13 cellular contexts compared by ENCODE assay signal in genomic region chr9:36327903-36328302, GRCh38.
DNase-seq lines count a peak whose midpoint lies in the region; ATAC-seq and TF ChIP-seq lines count a peak whose summit lies in the region.
"Had no signal": no experiment of that assay in that cellular context is flagged by ENCODE, and none has a peak within 500 bp of the region (broad histone marks: within the 10 kb centered on the region; RNA-seq: fewer than 3 reads in every experiment).

No MANE protein-coding gene starts in this region.

- H4K20me1 ChIP-seq in SK-N-SH (ENCODE audit: insufficient read depth): peaks cover 4% of the 10 kb centered on the region; the same call in 1 of the 2 replicates
- no peaks in the 10 kb centered on the region for H4K20me1 ChIP-seq in osteoblast (ENCODE audit: insufficient read depth, low read length)

- H3K9me2 ChIP-seq in SK-N-SH: no peaks in the 10 kb centered on the region

- H3K4me2 ChIP-seq in SK-N-SH: no peak overlapping the region
- H3K4me2 ChIP-seq in osteoblast (ENCODE audit: insufficient read depth, low read length): no peak overlapping the region

- H3K36me3 Mint-ChIP-seq in activated CD4-positive, alpha-beta memory T cell treated with anti-CD3 and anti-CD28 coated beads, Interleukin-2, amount 10 ng/mL, durations not matched to agents 7 days and 5 days (ENCODE audit: low read depth): no peaks in the 10 kb centered on the region
- no peaks in the 10 kb centered on the region for H3K36me3 Mint-ChIP-seq in natural killer cell
- H3K36me3 Mint-ChIP-seq: CD14-positive monocyte had no signal

- POLR2A ChIA-PET in SK-N-SH (lab: Yijun Ruan, JAX): no interaction called here
- POLR2A ChIA-PET in activated CD4-positive, alpha-beta memory T cell treated with anti-CD3 and anti-CD28 coated beads, Interleukin-2, amount 10 ng/mL, durations not matched to agents 7 days and 5 days (lab: Charles Lee): interaction anchor here (0.8 to 2.4 kb wide), 3 partner anchors 9 to 137 kb away, joined by 3 to 15 read pairs (median 9); partner anchors contain the start of genes CLTA and GNE

- H3K27ac Mint-ChIP-seq in activated CD4-positive, alpha-beta memory T cell treated with anti-CD3 and anti-CD28 coated beads, Interleukin-2, amount 10 ng/mL, durations not matched to agents 7 days and 5 days: no peak overlapping the region
- no peak overlapping the region for H3K27ac Mint-ChIP-seq in natural killer cell
- H3K27ac Mint-ChIP-seq: activated T-helper 1 cell treated with anti-CD3 and anti-CD28 coated beads, Interleukin-12 subunit alpha, Interleukin-12 subunit beta, Interleukin-2, Interleukin-4 antibody, amounts not matched to agents 30 ng/mL and 10 ng/mL and 1 ng/mL, durations not matched to agents 14 hours and 24 hours and 36 hours had no signal

- peaks cover 26% of the 10 kb centered on the region for H3F3A ChIP-seq in SK-N-SH (replicated peaks; ENCODE audit: insufficient read depth)

- TF ChIP-seq CTCF in SK-N-SH (IDR thresholded peaks at IDR 0.05) (no peak), fibroblast of mammary gland (conservative IDR thresholded peaks at IDR 0.05; ENCODE audit: control insufficient read depth, insufficient read depth, low read depth, low read length) (no peak), osteoblast (IDR thresholded peaks at IDR 0.05; ENCODE audit: extremely low read depth, low read depth, low read length) (no peak), natural killer cell (IDR thresholded peaks at IDR 0.05) (no peak)

- no peak for TF ChIP-seq EP300 in SK-N-SH (IDR thresholded peaks at IDR 0.05; ENCODE audit: borderline replicate concordance in 1 of 2, low read depth in 1 of 2, low read length in 1 of 2)

- CTCF ChIA-PET in SK-N-SH (lab: Yijun Ruan, JAX): interaction anchor here (1.0 to 4.6 kb wide), 14 partner anchors 10 to 373 kb away, joined by 3 to 83 read pairs (median 5); no protein-coding TSS in a partner anchor
- CTCF ChIA-PET in activated CD4-positive, alpha-beta memory T cell treated with anti-CD3 and anti-CD28 coated beads, Interleukin-2, amount 10 ng/mL, durations not matched to agents 7 days and 5 days (lab: Charles Lee): interaction anchor here (0.6 to 4.4 kb wide), 12 partner anchors 9 to 226 kb away, joined by 3 to 42 read pairs (median 7); partner anchors contain the start of genes CLTA and GNE

- H3K4me1 ChIP-seq in SK-N-SH (ENCODE audit: control insufficient read depth in 1 of 2, insufficient read depth in 2 of 2, low read depth in 1 of 2, low read length in 1 of 2) (no peaks in the 10 kb centered on the region; a peak in 2 of 4 replicates), osteoblast (ENCODE audit: insufficient read depth, low read length) (peaks cover 18% of the 10 kb centered on the region)

- DNase-seq in ELR (ENCODE audit: low read depth) (peak; percentile 56), SK-N-SH (no peak), fibroblast of mammary gland (ENCODE audit: low read depth) (peak; percentile 51), osteoblast (ENCODE audit: insufficient read length, low spot score, missing footprints) (peak; percentile 83), UCSD-AML1 (lab: John Stamatoyannopoulos, UW; ENCODE audit: unreplicated experiment) (no peak), natural killer cell (no peak), KG1 (lab: John Stamatoyannopoulos, UW) (no peak)
- no peak for DNase-seq in activated CD4-positive, alpha-beta memory T cell treated with anti-CD3 and anti-CD28 coated beads, Interleukin-2, amount 10 ng/mL, durations not matched to agents 7 days and 5 days
- DNase-seq: NCI-H345, right cardiac atrium, Right ventricle myocardium superior had no signal

- ATAC-seq in natural killer cell: no peak

- H3K9me3 Mint-ChIP-seq in activated CD4-positive, alpha-beta memory T cell treated with anti-CD3 and anti-CD28 coated beads, Interleukin-2, amount 10 ng/mL, durations not matched to agents 7 days and 5 days: no peaks in the 10 kb centered on the region
- H3K9me3 Mint-ChIP-seq in natural killer cell: no peaks in the 10 kb centered on the region
- H3K9me3 Mint-ChIP-seq: activated T-helper 1 cell treated with anti-CD3 and anti-CD28 coated beads, Interleukin-12 subunit alpha, Interleukin-12 subunit beta, Interleukin-2, Interleukin-4 antibody, amounts not matched to agents 30 ng/mL and 10 ng/mL and 1 ng/mL, durations not matched to agents 14 hours and 24 hours and 36 hours had no signal

- H3K9ac ChIP-seq in SK-N-SH: no peak overlapping the region

- H3K27ac ChIP-seq in SK-N-SH (ENCODE audit: low read depth in 2 of 2, low read length in 1 of 2): 0 out of 4 replicates have a peak overlapping the region, but pooled peaks of 1 of the 2 experiments have one; percentile 28
- no peak overlapping the region for H3K27ac ChIP-seq in osteoblast (ENCODE audit: low read depth, low read length)

- peaks cover 9% of the 10 kb centered on the region for H3K4me1 Mint-ChIP-seq in activated CD4-positive, alpha-beta memory T cell treated with anti-CD3 and anti-CD28 coated beads, Interleukin-2, amount 10 ng/mL, durations not matched to agents 7 days and 5 days
- no peaks in the 10 kb centered on the region for H3K4me1 Mint-ChIP-seq in natural killer cell

- H3K79me2 ChIP-seq in SK-N-SH (ENCODE audit: insufficient read depth) (no peaks in the 10 kb centered on the region), osteoblast (ENCODE audit: insufficient read depth, low read length) (no peaks in the 10 kb centered on the region)

- H3K36me3 ChIP-seq in SK-N-SH (replicated peaks in 1 of 2; ENCODE audit: control insufficient read depth in 1 of 2, insufficient read depth in 2 of 2, low read length in 1 of 2): no peaks in the 10 kb centered on the region
- no peaks in the 10 kb centered on the region for H3K36me3 ChIP-seq in osteoblast (ENCODE audit: insufficient read depth, low read length)

- H3K4me3 Mint-ChIP-seq in activated CD4-positive, alpha-beta memory T cell treated with anti-CD3 and anti-CD28 coated beads, Interleukin-2, amount 10 ng/mL, durations not matched to agents 7 days and 5 days: no peak overlapping the region
- no peak overlapping the region for H3K4me3 Mint-ChIP-seq in natural killer cell
- H3K4me3 Mint-ChIP-seq: activated T-helper 1 cell treated with anti-CD3 and anti-CD28 coated beads, Interleukin-12 subunit alpha, Interleukin-12 subunit beta, Interleukin-2, Interleukin-4 antibody, amounts not matched to agents 30 ng/mL and 10 ng/mL and 1 ng/mL, durations not matched to agents 14 hours and 24 hours and 36 hours; CD14-positive monocyte had no signal

- no peaks in the 10 kb centered on the region for H3K27me3 Mint-ChIP-seq in activated CD4-positive, alpha-beta memory T cell treated with anti-CD3 and anti-CD28 coated beads, Interleukin-2, amount 10 ng/mL, durations not matched to agents 7 days and 5 days
- no peaks in the 10 kb centered on the region for H3K27me3 Mint-ChIP-seq in natural killer cell (ENCODE audit: low read depth in 2 of 2)

- no peak for TF ChIP-seq RAD21 in SK-N-SH (IDR thresholded peaks at IDR 0.05; ENCODE audit: low read length)

- H3K9me3 ChIP-seq in SK-N-SH: no peaks in the 10 kb centered on the region
- no peaks in the 10 kb centered on the region for H3K9me3 ChIP-seq in osteoblast (ENCODE audit: low read depth, low read length)

- H3K4me3 ChIP-seq in SK-N-SH (ENCODE audit: low read depth in 2 of 2, low read length in 1 of 2) (no peak overlapping the region), fibroblast of mammary gland (ENCODE audit: control insufficient read depth, low read depth, low read length) (no peak overlapping the region), osteoblast (ENCODE audit: insufficient read depth, low read length) (no peak overlapping the region)

- WGBS in SK-N-SH (ENCODE audit: low lambda C conversion rate): 67% methylated on average over 8 of the region's 8 CpGs

- no peaks in the 10 kb centered on the region for H3K27me3 ChIP-seq in SK-N-SH (ENCODE audit: insufficient read depth)
- H3K27me3 ChIP-seq in osteoblast (ENCODE audit: insufficient read depth, low read length): no peaks in the 10 kb centered on the region

- intact Hi-C loops in natural killer cell (cut with micrococcal nuclease): loop anchor here (1.0 to 2.0 kb wide), 3 partner anchors 80 to 373 kb away; no protein-coding TSS in a partner anchor

- H2AFZ ChIP-seq in SK-N-SH (ENCODE audit: low read depth) (no peak overlapping the region), osteoblast (ENCODE audit: low read length) (peak overlapping the region; percentile 77)

TF ChIP-seq in SK-N-SH, 30 proteins besides CTCF, POLR2A, EP300 and RAD21:
- TF ChIP-seq, protein P1, sequence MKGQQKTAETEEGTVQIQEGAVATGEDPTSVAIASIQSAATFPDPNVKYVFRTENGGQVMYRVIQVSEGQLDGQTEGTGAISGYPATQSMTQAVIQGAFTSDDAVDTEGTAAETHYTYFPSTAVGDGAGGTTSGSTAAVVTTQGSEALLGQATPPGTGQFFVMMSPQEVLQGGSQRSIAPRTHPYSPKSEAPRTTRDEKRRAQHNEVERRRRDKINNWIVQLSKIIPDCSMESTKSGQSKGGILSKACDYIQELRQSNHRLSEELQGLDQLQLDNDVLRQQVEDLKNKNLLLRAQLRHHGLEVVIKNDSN (IDR thresholded peaks at IDR 0.05; ENCODE audit: borderline replicate concordance, low read depth): peak; percentile 64; the same call in 1 of the 2 replicates
- no peak for TF ChIP-seq RFX5 (IDR thresholded peaks at IDR 0.05; ENCODE audit: low read length)

Comparison
In these comparisons a context has a peak if more than half of its experiments do, and no peak if none do; other contexts are left out.
1. DNase-seq: peak in ELR (single experiment), fibroblast of mammary gland (single experiment) and osteoblast (single experiment); none in SK-N-SH (single experiment), UCSD-AML1 (single experiment), activated CD4-positive, alpha-beta memory T cell treated with anti-CD3 and anti-CD28 coated beads, Interleukin-2, amount 10 ng/mL, durations not matched to agents 7 days and 5 days (single experiment), natural killer cell (single experiment) and KG1 (single experiment).